8 cellular contexts compared by ENCODE assay signal in genomic region chr17:59830846-59831486, GRCh38.
DNase-seq lines count a peak whose midpoint lies in the region; ATAC-seq and TF ChIP-seq lines count a peak whose summit lies in the region.
"Had no signal": no experiment of that assay in that cellular context is flagged by ENCODE, and none has a peak within 500 bp of the region (broad histone marks: within the 10 kb centered on the region; RNA-seq: fewer than 3 reads in every experiment).

No MANE protein-coding gene starts in this region.

- H3K27me3 ChIP-seq in HCT116 (ENCODE audit: insufficient read depth, low read length) (no peaks in the 10 kb centered on the region), spleen (replicated peaks in 1 of 7) (no peaks in the 10 kb centered on the region)

- RAD21 ChIA-PET in HCT116 (lab: Charles Lee; ENCODE audit: low non-redundant PET in 1 of 2, low total read pairs in 2 of 2, uncharacterized antibody in 2 of 2, unreplicated experiment in 2 of 2), result no interaction called here

- no peak overlapping the region for H3K4me3 Mint-ChIP-seq in T-cell

- peaks cover 96 to 100% of the 10 kb centered on the region in 2 experiments for H3K4me1 ChIP-seq in HCT116 (ENCODE audit: control insufficient read depth in 1 of 2, insufficient read depth in 2 of 2, low read length in 2 of 2)
- H3K4me1 ChIP-seq in spleen, result peaks cover 30 to 81% (median 66%) of the 10 kb centered on the region in 6 donors

- H3K79me2 ChIP-seq in HCT116 (ENCODE audit: insufficient read depth, low read length), result peaks cover 61% of the 10 kb centered on the region

- H3K9me3 ChIP-seq in HCT116 (ENCODE audit: control insufficient read depth in 1 of 2, insufficient read depth in 1 of 2, low read depth in 1 of 2, low read length in 2 of 2), result no peaks in the 10 kb centered on the region
- no peaks in the 10 kb centered on the region for H3K9me3 ChIP-seq in spleen

- POLR2A ChIA-PET in HCT116 (lab: Charles Lee) (interaction anchor here (0.6 to 9.2 kb wide), 9 partner anchors 9 to 77 kb away, joined by 3 to 228 read pairs (median 4); no protein-coding TSS in a partner anchor), T-cell (lab: Charles Lee) (interaction anchor here (0.6 to 1.1 kb wide), 3 partner anchors 26 to 62 kb away, joined by 3 to 12 read pairs (median 4); no protein-coding TSS in a partner anchor)

- no peak for TF ChIP-seq CTCF in HCT116 (IDR thresholded peaks at IDR 0.05 in 2 of 3, conservative IDR thresholded peaks at IDR 0.05 in 1 of 3; ENCODE audit: borderline replicate concordance in 1 of 3, insufficient read depth in 1 of 3, low read depth in 2 of 3, low read length in 2 of 3)
- no peak for TF ChIP-seq CTCF in epithelial cell of esophagus (IDR thresholded peaks at IDR 0.05; ENCODE audit: insufficient read depth, low read depth, low read length, missing control alignments)
- no peak for TF ChIP-seq CTCF in spleen (IDR thresholded peaks at IDR 0.05 in 8 of 11, conservative IDR thresholded peaks at IDR 0.05 in 3 of 11)

- TF ChIP-seq POLR2A in HCT116 (IDR thresholded peaks at IDR 0.05; ENCODE audit: borderline replicate concordance, extremely low read depth, insufficient read depth, insufficient read length), result no peak
- TF ChIP-seq POLR2A in spleen (IDR thresholded peaks at IDR 0.05), result no peak

- H3K27ac ChIP-seq in HCT116 (ENCODE audit: low read depth, low read length), result peak overlapping the region; percentile 97
- H3K27ac ChIP-seq in spleen, result peak overlapping the region in 6 of 8 donors; percentile 33 to 84 (median 77)

- TF ChIP-seq RAD21 in HCT116 (IDR thresholded peaks at IDR 0.05; ENCODE audit: low read depth), result no peak

- no peaks in the 10 kb centered on the region for H3K9me3 Mint-ChIP-seq in T-cell

- intact Hi-C loops in HCT116 (cut with micrococcal nuclease) (no loop called here), spleen (cut with DNase I; ENCODE audit: low total_unique reads) (no loop called here)

- H3K4me3 ChIP-seq in HCT116 (replicated peaks in 1 of 2; ENCODE audit: low read depth in 1 of 2, low read length in 2 of 2) (no peak overlapping the region), epithelial cell of esophagus (ENCODE audit: low read length) (no peak overlapping the region), spleen (no peak overlapping the region)

- DNase-seq in HCT116 (ENCODE audit: low read depth, low spot score) (no peak), T-cell (no peak), epithelial cell of esophagus (ENCODE audit: low read depth) (peak; percentile 59), spleen (no peak), NCI-H2029 treated with DMSO at 0.1 percent for 48 hours (lab: John Stamatoyannopoulos, UW) (no peak)
- DNase-seq in stimulated activated naive CD4-positive, alpha-beta T cell (lab: John Stamatoyannopoulos, UW), result no peak
- no peak for DNase-seq in activated CD4-positive, CD25-positive, alpha-beta regulatory T cell treated with anti-CD3 and anti-CD28 coated beads, Interleukin-2, amount 50 U/mL, for 72 hours
- DNase-seq: NCI-H1105 had no signal

- peaks cover 35 to 73% (median 62%) of the 10 kb centered on the region in 3 donors for H3K4me1 Mint-ChIP-seq in T-cell

- no peaks in the 10 kb centered on the region for H3K27me3 Mint-ChIP-seq in T-cell

- H3K36me3 Mint-ChIP-seq in T-cell, result peaks cover 3% of the 10 kb centered on the region

- no TSS peak for BruUV-seq in HCT116 (replicated peaks; lab: Mats Ljungman, UMichigan)

- H3K9me2 ChIP-seq in HCT116 (ENCODE audit: insufficient read depth), result no peaks in the 10 kb centered on the region

- H3K9ac ChIP-seq in HCT116 (ENCODE audit: low read length), result peak overlapping the region; percentile 60

- no peak overlapping the region for H2AFZ ChIP-seq in HCT116 (ENCODE audit: low read depth, low read length, poor library complexity, severe bottlenecking)

- no peaks in the 10 kb centered on the region for H4K20me1 ChIP-seq in HCT116 (ENCODE audit: insufficient read depth)

- H3K36me3 ChIP-seq in HCT116 (ENCODE audit: control insufficient read depth in 1 of 2, insufficient read depth in 2 of 2, low read length in 2 of 2), result no peaks in the 10 kb centered on the region
- peaks cover 0 to 28% (median 0%) of the 10 kb centered on the region in 6 donors for H3K36me3 ChIP-seq in spleen

- H3K27ac Mint-ChIP-seq in T-cell, result peak overlapping the region; percentile 72 to 91

- peak; percentile 4; the same call in 1 of the 2 replicates for ATAC-seq in HCT116
- no peak for ATAC-seq in T-cell (replicated peaks in 1 of 4)

- H3K4me2 ChIP-seq in HCT116 (ENCODE audit: low read length), result peak overlapping the region; percentile 60

- WGBS in spleen, 5 donors, result 63 to 100% (median 82%) methylated on average over 1 of the region's 1 CpG

- CTCF ChIA-PET in HCT116 (lab: Charles Lee), result interaction anchor here (1.0 to 1.1 kb wide), 2 partner anchors 15 to 77 kb away, joined by 3 read pairs; no protein-coding TSS in a partner anchor
- CTCF ChIA-PET in T-cell (lab: Charles Lee), result interaction anchor here (0.5 to 1.1 kb wide), 3 partner anchors 22 to 83 kb away, joined by 3 to 11 read pairs (median 4); no protein-coding TSS in a partner anchor

TF ChIP-seq in HCT116, 20 proteins besides CTCF, POLR2A, EP300 and RAD21:
- TF ChIP-seq POLR2AphosphoS5 (IDR thresholded peaks at IDR 0.05; ENCODE audit: low read depth, low read length), result peak; percentile 4; the same call in 1 of the 2 replicates
- no peak; the same call in 1 of the 2 replicates for TF ChIP-seq CBX3 (IDR thresholded peaks at IDR 0.05; ENCODE audit: low read depth)
- TF ChIP-seq EGR1 (IDR thresholded peaks at IDR 0.05; ENCODE audit: low read depth), result peak; percentile 53; the same call in 1 of the 2 replicates
